ENCODE assay signal across 13 cellular contexts in genomic region chr1:217272385-217272784, GRCh38.
DNase-seq lines count a peak whose midpoint lies in the region; ATAC-seq and TF ChIP-seq lines count a peak whose summit lies in the region.
"Had no signal": no experiment of that assay in that cellular context is flagged by ENCODE, and none has a peak within 500 bp of the region (broad histone marks: within the 10 kb centered on the region; RNA-seq: fewer than 3 reads in every experiment).

No MANE protein-coding gene starts in this region.

- 0 out of 2 replicates have a peak overlapping the region, but pooled peaks have one; percentile 4 for H3K18ac ChIP-seq in IMR-90 (ENCODE audit: low read depth, low read length)

- in situ Hi-C loops in IMR-90 (cut with MboI; ENCODE audit: low sequenced_read_pairs): no loop called here

- TF ChIP-seq POLR2A in IMR-90 (IDR thresholded peaks at IDR 0.05; ENCODE audit: low read depth, low read length): no peak

- CTCF ChIA-PET in IMR-90 (lab: Yijun Ruan, JAX): interaction anchor here (0.6 kb wide), 1 partner anchor 197 kb away, joined by 3 read pairs; no protein-coding TSS in a partner anchor

- H2AK5ac ChIP-seq in IMR-90 (ENCODE audit: low read depth, low read length): no peak overlapping the region

- H4K5ac ChIP-seq in IMR-90 (ENCODE audit: low read depth, low read length): no peak overlapping the region

- peak overlapping the region; percentile 54 for H3K4me2 ChIP-seq in IMR-90 (ENCODE audit: low read depth, low read length)

- H3K9ac ChIP-seq in IMR-90 (ENCODE audit: low read depth, low read length): no peak overlapping the region

- H4K20me1 ChIP-seq in IMR-90 (ENCODE audit: insufficient read depth, low read length): no peaks in the 10 kb centered on the region

- TF ChIP-seq RAD21 in IMR-90 (IDR thresholded peaks at IDR 0.05; ENCODE audit: low read length): no peak

- H2AK9ac ChIP-seq in IMR-90 (replicated peaks; ENCODE audit: low read depth, low read length, poor library complexity): no peak overlapping the region

- H2BK15ac ChIP-seq in IMR-90 (ENCODE audit: low read depth, low read length): no peak overlapping the region

- H4K8ac ChIP-seq in IMR-90 (ENCODE audit: low read depth in 2 of 2, low read length in 2 of 2): no peak overlapping the region

- WGBS in IMR-90 (ENCODE audit: extremely low coverage in 2 of 2, insufficient read length in 1 of 2), 2 experiments: no CpG with 5 or more reads among the region's 2 CpGs

- peaks cover 6% of the 10 kb centered on the region for H3K4me1 ChIP-seq in IMR-90 (ENCODE audit: control insufficient read depth, insufficient read depth, low read length)

- no peak overlapping the region for H2BK5ac ChIP-seq in IMR-90 (ENCODE audit: low read depth, low read length, poor library complexity, severe bottlenecking)

- 0 out of 2 replicates have a peak overlapping the region, but pooled peaks have one; percentile 3 for H2BK120ac ChIP-seq in IMR-90 (ENCODE audit: low read depth, low read length)

- H2BK20ac ChIP-seq in IMR-90 (ENCODE audit: low read depth, low read length): peak overlapping the region; percentile 21; the same call in 1 of the 2 replicates

- BruUV-seq in IMR-90 (replicated peaks; lab: Mats Ljungman, UMichigan): no TSS peak

- no peak for TF ChIP-seq CTCF in IMR-90 (conservative IDR thresholded peaks at IDR 0.05; ENCODE audit: low read depth, low read length)
- no peak for TF ChIP-seq CTCF in choroid plexus epithelial cell (conservative IDR thresholded peaks at IDR 0.05; ENCODE audit: low read depth, low read length)

- DNase-seq in AG08395 (ENCODE audit: low spot score) (peak; percentile 48), IMR-90 (peak; percentile 84), choroid plexus epithelial cell (ENCODE audit: low read depth) (peak; percentile 86), myocyte (ENCODE audit: low read depth) (peak; percentile 71), SW 1271 (lab: John Stamatoyannopoulos, UW) (no peak), NCI-H2227 treated with DMSO at 0.1 percent for 48 hours (lab: John Stamatoyannopoulos, UW) (no peak)
- DNase-seq in activated T-cell treated with anti-CD3 and anti-CD28 coated beads, Interleukin-2, amount 50 U/mL, for 1 hour: no peak
- DNase-seq: activated gamma-delta T cell; BE2C; SJCRH30; small intestine; stimulated activated naive CD8-positive, alpha-beta T cell treated with anti-CD3 and anti-CD28 coated beads, Interleukin-15, amount 100 ng/mL, for 72 hours had no signal

- no peak overlapping the region for H3K27ac ChIP-seq in IMR-90 (ENCODE audit: insufficient read depth, low read length)
- H3K27ac ChIP-seq: SJCRH30 had no signal

- intact Hi-C loops in IMR-90 (cut with micrococcal nuclease): loop anchor here (10.0 kb wide), 1 partner anchor 362 kb away; the partner anchor contains the start of genes GPATCH2 and SPATA17

- H3K9me3 ChIP-seq in IMR-90 (ENCODE audit: control insufficient read depth, insufficient read depth, low read length): no peaks in the 10 kb centered on the region
- H3K9me3 ChIP-seq: BE2C, SJCRH30 had no signal

- no peak overlapping the region for H4K91ac ChIP-seq in IMR-90 (ENCODE audit: insufficient read depth, low read depth, low read length)

- no peaks in the 10 kb centered on the region for H3K79me1 ChIP-seq in IMR-90 (ENCODE audit: low read depth in 1 of 2, low read length in 2 of 2)

- H3K9me1 ChIP-seq in IMR-90 (ENCODE audit: insufficient read depth, low read length): no peaks in the 10 kb centered on the region; the same call in 1 of the 2 replicates

- H3K14ac ChIP-seq in IMR-90 (replicated peaks; ENCODE audit: low read depth, low read length): no peak overlapping the region

- H3K23ac ChIP-seq in IMR-90 (ENCODE audit: low read depth, low read length): no peak overlapping the region

- ATAC-seq in IMR-90 (ENCODE audit: low read depth) (peak; percentile 56), GM18907 (IDR thresholded peaks at IDR 0.05; ENCODE audit: unreplicated experiment) (no peak)
- ATAC-seq: stimulated activated naive CD8-positive, alpha-beta T cell treated with anti-CD3 and anti-CD28 coated beads, Interleukin-15, amount 100 ng/mL, for 72 hours had no signal

- no peaks in the 10 kb centered on the region for H3K27me3 ChIP-seq in IMR-90 (ENCODE audit: control insufficient read depth, insufficient read depth, low read length)
- H3K27me3 ChIP-seq: BE2C, SJCRH30 had no signal

- H3K4me3 ChIP-seq in IMR-90 (ENCODE audit: insufficient read depth, low read depth, low read length): no peak overlapping the region
- H3K4me3 ChIP-seq in choroid plexus epithelial cell (ENCODE audit: low read depth, low read length): no peak overlapping the region
- H3K4me3 ChIP-seq: SJCRH30 had no signal

- no peaks in the 10 kb centered on the region for H3K36me3 ChIP-seq in IMR-90 (ENCODE audit: control insufficient read depth, insufficient read depth, low read length)
- H3K36me3 ChIP-seq: BE2C, SJCRH30 had no signal

- POLR2A ChIA-PET in IMR-90 (lab: Charles Lee; ENCODE audit: unreplicated experiment): no interaction called here

- H2AFZ ChIP-seq in IMR-90 (replicated peaks; ENCODE audit: low read length, poor library complexity): no peak overlapping the region

- dilution Hi-C loops in IMR-90 (cut with HindIII; ENCODE audit: low sequenced_read_pairs, unreplicated experiment): no loop called here

- H3K56ac ChIP-seq in IMR-90 (ENCODE audit: extremely low read depth, insufficient read depth, low read length): no peak overlapping the region

- H3K4ac ChIP-seq in IMR-90 (ENCODE audit: low read depth, low read length): peak overlapping the region; percentile 15; the same call in 1 of the 2 replicates

TF ChIP-seq in IMR-90, 13 proteins besides CTCF, POLR2A, EP300 and RAD21:
- TF ChIP-seq CEBPB (IDR thresholded peaks at IDR 0.05; ENCODE audit: low read depth, low read length) (peak; percentile 7; the same call in 1 of the 2 replicates), MAZ (IDR thresholded peaks at IDR 0.05; ENCODE audit: borderline replicate concordance, low read depth, low read length) (no peak), MAFK (IDR thresholded peaks at IDR 0.05; ENCODE audit: low read depth, low read length) (peak; percentile 66)

Comparison
In these comparisons a context has a peak if more than half of its experiments do, and no peak if none do; other contexts are left out.
1. DNase-seq: peak in AG08395 (single experiment), IMR-90 (single experiment), choroid plexus epithelial cell (single experiment) and myocyte (single experiment); none in SW 1271 (0 of 2), activated T-cell treated with anti-CD3 and anti-CD28 coated beads, Interleukin-2, amount 50 U/mL, for 1 hour (single experiment) and NCI-H2227 treated with DMSO at 0.1 percent for 48 hours (single experiment).